In genomic region chrX:14497184-14497666, GRCh38 we compare ENCODE assay signal across 8 cellular contexts. TPM values are rescaled to one million over a fixed set of nuclear protein-coding genes. Genes with fewer than 3 reads are reported as not detected.
DNase-seq lines count a peak whose midpoint lies in the region; ATAC-seq lines count a peak whose summit lies in the region.

No MANE protein-coding gene starts in this region.

- H3K36me3 ChIP-seq in MG63: no peaks in the 10 kb centered on the region

- DNase-seq in NCI-H748 (lab: John Stamatoyannopoulos, UW; ENCODE audit: unreplicated experiment): peak; percentile 5
- DNase-seq in NCI-H748 treated with DMSO at 0.1 percent for 48 hours (lab: John Stamatoyannopoulos, UW): no peak
- DNase-seq in MG63: no peak
- DNase-seq in dedifferentiated amniotic fluid mesenchymal stem cell (ENCODE audit: extremely low spot score): peak; percentile 45
- no peak for DNase-seq in NK-92 treated with Interleukin-12 subunit alpha and Interleukin-12 subunit beta, amount 100 ng/mL, for 24 hours (lab: John Stamatoyannopoulos, UW)

- no peaks in the 10 kb centered on the region for H3K27me3 ChIP-seq in MG63

- peak; percentile 73 for ATAC-seq in GM21529 (IDR thresholded peaks at IDR 0.05; ENCODE audit: unreplicated experiment)
- no peak for ATAC-seq in HG03025 (IDR thresholded peaks at IDR 0.05; ENCODE audit: low FRiP score, unreplicated experiment)

- H3K9me3 ChIP-seq in MG63: no peaks in the 10 kb centered on the region

- H3K4me3 ChIP-seq in MG63: peak overlapping the region; percentile 19
- peak overlapping the region in 2 of 7 experiments; percentile 6 to 7 for H3K4me3 ChIP-seq in skin epidermis

- peak overlapping the region in 16 of 21 experiments; percentile 8 to 78 (median 42) for H3K27ac ChIP-seq in skin epidermis

RNA-seq across cellular contexts. Expression of gene GLRA2, which starts 32.1 kb away (rescaled TPM):
- not detected in 2 replicates for total RNA-seq in MG63 (2014; rRNA removed; shearing (Covaris generic); ENCODE audit: low replicate concordance)

Comparison
In these comparisons a context has a peak if more than half of its experiments do, and no peak if none do; other contexts are left out.
1. DNase-seq: peak in NCI-H748 (single experiment) and dedifferentiated amniotic fluid mesenchymal stem cell (single experiment); none in NCI-H748 treated with DMSO at 0.1 percent for 48 hours (single experiment), MG63 (single experiment) and NK-92 treated with Interleukin-12 subunit alpha and Interleukin-12 subunit beta, amount 100 ng/mL, for 24 hours (single experiment).